ENCODE assay signal across 8 cellular contexts in genomic region chr13:95834134-95834765, GRCh38.
DNase-seq lines count a peak whose midpoint lies in the region; ATAC-seq, FAIRE-seq and TF ChIP-seq lines count a peak whose summit lies in the region.

No MANE protein-coding gene starts in this region.

- no peak overlapping the region for H3K27ac Mint-ChIP-seq in CD14-positive monocyte

- H3K4me3 Mint-ChIP-seq in CD14-positive monocyte = no peak overlapping the region

- H3K4me1 Mint-ChIP-seq in CD14-positive monocyte = peaks cover 5% of the 10 kb centered on the region

- DNase-seq in CD14-positive monocyte (ENCODE audit: low spot score) = peak; percentile 62
- peak; percentile 88 for DNase-seq in NCI-H82 (lab: John Stamatoyannopoulos, UW)
- peak; percentile 86 for DNase-seq in activated CD8-positive, alpha-beta memory T cell treated with anti-CD3 and anti-CD28 coated beads for 24 hours
- DNase-seq in middle frontal gyrus (ENCODE audit: extremely low spot score, low spot score) = peak; percentile 40
- DNase-seq in stimulated activated CD8-positive, alpha-beta memory T cell treated with anti-CD3 and anti-CD28 coated beads, Interleukin-4, amount 100 ng/mL, for 24 hours (ENCODE audit: low read depth) = peak; percentile 31

- intact Hi-C loops in CD14-positive monocyte (cut with micrococcal nuclease) = loop anchor here (5.0 to 10.0 kb wide), 5 partner anchors 212 to 639 kb away; no protein-coding TSS in a partner anchor

- peak; percentile 69 for FAIRE-seq in endometrium (lab: Jason Lieb, UNC)

- TF ChIP-seq CTCF in CD14-positive monocyte (IDR thresholded peaks at IDR 0.05) = peak; percentile 84

- peaks cover 10 to 19% of the 10 kb centered on the region in 2 donors for H3K36me3 Mint-ChIP-seq in CD14-positive monocyte

- peaks cover 2 to 16% (median 13%) of the 10 kb centered on the region in 7 donors for H3K9me3 Mint-ChIP-seq in CD14-positive monocyte

- peaks cover 0 to 3% (median 0%) of the 10 kb centered on the region in 3 donors for H3K27me3 Mint-ChIP-seq in CD14-positive monocyte (ENCODE audit: low read depth in 3 of 3)

- ATAC-seq in GM19043 (IDR thresholded peaks at IDR 0.05; ENCODE audit: low read depth, unreplicated experiment) (peak; percentile 88), HG03378 (IDR thresholded peaks at IDR 0.05; ENCODE audit: unreplicated experiment) (peak; percentile 82)

Comparison
In these comparisons a context has a peak if more than half of its experiments do, and no peak if none do; other contexts are left out.
1. Peak in every context shown above with its lines: DNase-seq and ATAC-seq.
2. DNase-seq: peak in every context shown above with its lines; median percentile 88 in NCI-H82; 86 in activated CD8-positive, alpha-beta memory T cell treated with anti-CD3 and anti-CD28 coated beads for 24 hours; 62 in CD14-positive monocyte; 40 in middle frontal gyrus; 31 in stimulated activated CD8-positive, alpha-beta memory T cell treated with anti-CD3 and anti-CD28 coated beads, Interleukin-4, amount 100 ng/mL, for 24 hours.